ENCODE assay signal across 14 cellular contexts in the genomic region with DNA sequence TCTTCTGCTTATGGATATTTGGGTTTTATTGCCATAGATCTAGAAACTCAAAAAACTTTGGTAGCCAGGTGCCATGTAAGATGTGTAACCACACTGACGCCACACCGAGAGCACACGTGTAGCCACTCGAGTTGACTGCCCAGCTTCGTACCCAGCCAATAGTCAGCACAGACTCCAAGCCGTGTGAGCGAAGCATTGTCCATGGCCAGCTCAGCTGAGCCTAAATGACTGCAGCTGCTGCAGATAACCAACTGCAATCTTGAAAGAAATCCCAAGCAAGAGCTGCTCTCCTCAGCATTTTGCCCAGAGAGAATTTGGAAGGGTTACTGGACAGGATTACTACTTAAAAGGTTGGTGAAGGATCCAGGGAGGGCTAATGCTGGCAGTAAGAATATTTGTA.
"Had no signal": no experiment of that assay in that cellular context is flagged by ENCODE, and none has a peak within 500 bp of the region (broad histone marks: within the 10 kb centered on the region; RNA-seq: fewer than 3 reads in every experiment).

No MANE protein-coding gene starts in this region.

- H3K9me3 ChIP-seq: esophagus muscularis mucosa, heart left ventricle, transverse colon, uterus had no signal

- H3K4me3 ChIP-seq: esophagus muscularis mucosa, heart left ventricle, transverse colon, uterus had no signal

- DNase-seq: activated gamma-delta T cell treated with Interleukin-2 at 50 U/mL for 16 hours; activated T-cell treated with anti-CD3 and anti-CD28 coated beads, Interleukin-2, amount 50 U/mL, for 1 hour; brain microvascular endothelial cell; effector memory CD4-positive, alpha-beta T cell; heart left ventricle; left colon; T-cell; transverse colon; uterus had no signal

- H3K27me3 ChIP-seq: brain microvascular endothelial cell, esophagus muscularis mucosa, heart left ventricle, transverse colon, uterus had no signal

- ATAC-seq: heart left ventricle, left colon, T-cell, WTC11 had no signal

- FAIRE-seq: colon, endothelial cell of umbilical vein, TTC549 had no signal

- H3K27ac ChIP-seq: heart left ventricle, transverse colon, uterus had no signal

- H3K36me3 ChIP-seq: brain microvascular endothelial cell, esophagus muscularis mucosa, heart left ventricle, transverse colon, uterus had no signal

- H3K4me1 ChIP-seq: uterus had no signal
